Comparison of ENCODE assay signal across 29 cellular contexts in genomic region chr13:38255600-38255999, GRCh38.
"Had no signal": no experiment of that assay in that cellular context is flagged by ENCODE, and none has a peak within 500 bp of the region (broad histone marks: within the 10 kb centered on the region; RNA-seq: fewer than 3 reads in every experiment).

No MANE protein-coding gene starts in this region.

- H3K36me3 ChIP-seq: SJCRH30, WERI-Rb-1 had no signal

- H3K27ac ChIP-seq: KMS-11, SJCRH30, SK-N-MC, WERI-Rb-1 had no signal

- H3K4me2 ChIP-seq: KMS-11 had no signal

- H3K36me3 Mint-ChIP-seq: activated CD8-positive, alpha-beta memory T cell treated with anti-CD3 and anti-CD28 coated beads, Interleukin-2, amount 10 ng/mL, durations not matched to agents 7 days and 5 days; activated naive CD4-positive, alpha-beta T cell treated with anti-CD3 and anti-CD28 coated beads, Interleukin-2, amount 10 ng/mL, durations not matched to agents 7 days and 5 days; activated naive CD8-positive, alpha-beta T cell; brain had no signal

- H3K4me3 ChIP-seq: SJCRH30, SK-N-MC had no signal

- H3K4me3 Mint-ChIP-seq: activated CD4-positive, alpha-beta memory T cell treated with anti-CD3 and anti-CD28 coated beads, Interleukin-2, amount 10 ng/mL, durations not matched to agents 7 days and 5 days; activated CD8-positive, alpha-beta memory T cell treated with anti-CD3 and anti-CD28 coated beads, Interleukin-2, amount 10 ng/mL, durations not matched to agents 7 days and 5 days; activated naive CD4-positive, alpha-beta T cell treated with anti-CD3 and anti-CD28 coated beads, Interleukin-2, amount 10 ng/mL, durations not matched to agents 7 days and 5 days; activated naive CD8-positive, alpha-beta T cell; activated naive CD8-positive, alpha-beta T cell treated with anti-CD3 and anti-CD28 coated beads, Interleukin-2, amount 50 U/mL, for 24 hours; brain had no signal

- H3K9me3 Mint-ChIP-seq: activated CD4-positive, alpha-beta memory T cell treated with anti-CD3 and anti-CD28 coated beads, Interleukin-2, amount 10 ng/mL, durations not matched to agents 7 days and 5 days; activated naive CD4-positive, alpha-beta T cell treated with anti-CD3 and anti-CD28 coated beads, Interleukin-2, amount 10 ng/mL, durations not matched to agents 7 days and 5 days; brain had no signal

- H3K9me3 ChIP-seq: SJCRH30 had no signal

- H3K4me1 Mint-ChIP-seq: activated CD4-positive, alpha-beta memory T cell treated with anti-CD3 and anti-CD28 coated beads, Interleukin-2, amount 10 ng/mL, durations not matched to agents 7 days and 5 days; activated CD8-positive, alpha-beta memory T cell treated with anti-CD3 and anti-CD28 coated beads, Interleukin-2, amount 10 ng/mL, durations not matched to agents 7 days and 5 days; activated naive CD4-positive, alpha-beta T cell treated with anti-CD3 and anti-CD28 coated beads, Interleukin-2, amount 10 ng/mL, durations not matched to agents 7 days and 5 days; activated naive CD8-positive, alpha-beta T cell treated with anti-CD3 and anti-CD28 coated beads, Interleukin-2, amount 50 U/mL, for 24 hours; brain had no signal

- H3K27ac Mint-ChIP-seq: activated CD4-positive, alpha-beta memory T cell treated with anti-CD3 and anti-CD28 coated beads, Interleukin-2, amount 10 ng/mL, durations not matched to agents 7 days and 5 days; activated CD8-positive, alpha-beta memory T cell treated with anti-CD3 and anti-CD28 coated beads, Interleukin-2, amount 10 ng/mL, durations not matched to agents 7 days and 5 days; activated naive CD4-positive, alpha-beta T cell treated with anti-CD3 and anti-CD28 coated beads, Interleukin-2, amount 10 ng/mL, durations not matched to agents 7 days and 5 days; activated naive CD8-positive, alpha-beta T cell; activated naive CD8-positive, alpha-beta T cell treated with anti-CD3 and anti-CD28 coated beads, Interleukin-2, amount 50 U/mL, for 24 hours; brain had no signal

- H3K27me3 Mint-ChIP-seq: activated CD4-positive, alpha-beta memory T cell treated with anti-CD3 and anti-CD28 coated beads, Interleukin-2, amount 10 ng/mL, durations not matched to agents 7 days and 5 days; activated CD8-positive, alpha-beta memory T cell treated with anti-CD3 and anti-CD28 coated beads, Interleukin-2, amount 10 ng/mL, durations not matched to agents 7 days and 5 days; activated naive CD4-positive, alpha-beta T cell treated with anti-CD3 and anti-CD28 coated beads, Interleukin-2, amount 10 ng/mL, durations not matched to agents 7 days and 5 days; activated naive CD8-positive, alpha-beta T cell; activated naive CD8-positive, alpha-beta T cell treated with anti-CD3 and anti-CD28 coated beads, Interleukin-2, amount 50 U/mL, for 24 hours; brain had no signal

- H3K4me1 ChIP-seq: SJCRH30 had no signal

- DNase-seq: activated CD4-positive, alpha-beta memory T cell treated with anti-CD3 and anti-CD28 coated beads, Interleukin-2, amount 10 ng/mL, durations not matched to agents 7 days and 5 days; activated CD4-positive, alpha-beta T cell treated with anti-CD3 and anti-CD28 coated beads for 1 hour; activated CD4-positive, alpha-beta T cell treated with anti-CD3 and anti-CD28 coated beads for 48 hours; activated CD4-positive, CD25-positive, alpha-beta regulatory T cell; activated CD8-positive, alpha-beta memory T cell treated with anti-CD3 and anti-CD28 coated beads for 24 hours; activated CD8-positive, alpha-beta memory T cell treated with anti-CD3 and anti-CD28 coated beads, Interleukin-2, amount 10 ng/mL, durations not matched to agents 7 days and 5 days; activated CD8-positive, alpha-beta memory T cell treated with anti-CD3 and anti-CD28 coated beads, Interleukin-2, amount 50 U/mL, for 48 hours; activated effector memory CD4-positive, alpha-beta T cell treated with Interleukin-2 at 50 U/mL for 16 hours; activated naive CD4-positive, alpha-beta T cell treated with anti-CD3 and anti-CD28 coated beads, Interleukin-2, amount 10 ng/mL, durations not matched to agents 7 days and 5 days; activated naive CD8-positive, alpha-beta T cell treated with anti-CD3 and anti-CD28 coated beads, Interleukin-2, amount 50 U/mL, for 24 hours; activated T-cell treated with anti-CD3 and anti-CD28 coated beads, Interleukin-2, amount 50 U/mL, for 48 hours; anterior cingulate cortex; NCI-H1105 treated with DMSO at 0.1 percent for 48 hours; NCI-H1436; NCI-H1694; NCI-H1930; NCI-H2081 treated with DMSO at 0.1 percent for 48 hours; NCI-H226; NCI-H446 treated with DMSO at 0.1 percent for 48 hours; NCI-H524; SHP77; SJCRH30; T1000; WERI-Rb-1 had no signal

- H3K9ac ChIP-seq: KMS-11 had no signal

- H3K27me3 ChIP-seq: SJCRH30 had no signal

- ATAC-seq: activated CD8-positive, alpha-beta memory T cell treated with anti-CD3 and anti-CD28 coated beads, Interleukin-2, amount 10 ng/mL, durations not matched to agents 7 days and 5 days; activated naive CD8-positive, alpha-beta T cell treated with anti-CD3 and anti-CD28 coated beads, Interleukin-2, amount 50 U/mL, for 24 hours; Panc1 had no signal
